ENCODE assay signal across 10 cellular contexts in genomic region chr6:149646599-149646998, GRCh38. TPM values are rescaled to one million over a fixed set of nuclear protein-coding genes. Genes with fewer than 3 reads are reported as not detected.
DNase-seq lines count a peak whose midpoint lies in the region; TF ChIP-seq lines count a peak whose summit lies in the region.
"Had no signal": no experiment of that assay in that cellular context is flagged by ENCODE, and none has a peak within 500 bp of the region (broad histone marks: within the 10 kb centered on the region; RNA-seq: fewer than 3 reads in every experiment).

No MANE protein-coding gene starts in this region.

- H3K27ac ChIP-seq in HUES64 (ENCODE audit: low read depth, low read length) (no peak overlapping the region), muscle layer of duodenum (ENCODE audit: low read length) (no peak overlapping the region), esophagus muscularis mucosa (replicated peaks in 1 of 4) (no peak overlapping the region)
- H3K27ac ChIP-seq: body of pancreas had no signal

- H3K36me3 ChIP-seq in BE2C (no peaks in the 10 kb centered on the region), HUES64 (ENCODE audit: insufficient read depth, low read length) (no peaks in the 10 kb centered on the region), muscle layer of duodenum (ENCODE audit: control insufficient read depth in 1 of 2, insufficient read depth in 2 of 2, low read length in 2 of 2) (no peaks in the 10 kb centered on the region), esophagus muscularis mucosa (no peaks in the 10 kb centered on the region)

- no peaks in the 10 kb centered on the region; the same call in 1 of the 2 replicates for H3K9me3 ChIP-seq in BE2C
- no peaks in the 10 kb centered on the region for H3K9me3 ChIP-seq in HUES64 (ENCODE audit: insufficient read depth, low read depth, low read length)
- H3K9me3 ChIP-seq in muscle layer of duodenum (ENCODE audit: control insufficient read depth in 1 of 2, low read length in 2 of 2): no peaks in the 10 kb centered on the region
- H3K9me3 ChIP-seq in esophagus muscularis mucosa: no peaks in the 10 kb centered on the region
- H3K9me3 ChIP-seq: body of pancreas had no signal

- H3K27me3 Mint-ChIP-seq in MCF 10A (ENCODE audit: insufficient read depth, unreplicated experiment): no peaks in the 10 kb centered on the region
- H3K27me3 Mint-ChIP-seq in CD14-positive monocyte (ENCODE audit: low read depth in 3 of 3): peaks cover 0 to 2% (median 0%) of the 10 kb centered on the region in 3 donors

- H3K27ac Mint-ChIP-seq in MCF 10A (ENCODE audit: low read depth, unreplicated experiment) (peak overlapping the region; percentile 82), CD14-positive monocyte (no peak overlapping the region)

- POLR2A ChIA-PET in MCF 10A (lab: Yijun Ruan, JAX): interaction anchor here (0.7 to 3.6 kb wide), 14 partner anchors 14 to 585 kb away, joined by 3 to 72 read pairs (median 5); partner anchors contain the start of genes GINM1, LATS1, NUP43 and PCMT1

- TF ChIP-seq EP300 in esophagus muscularis mucosa (IDR thresholded peaks at IDR 0.05): no peak

- H3K4me1 ChIP-seq in BE2C: no peaks in the 10 kb centered on the region
- H3K4me1 ChIP-seq in HUES64 (ENCODE audit: insufficient read depth, low read length): peaks cover 9% of the 10 kb centered on the region
- peaks cover 0 to 4% of the 10 kb centered on the region in 2 donors for H3K4me1 ChIP-seq in muscle layer of duodenum (ENCODE audit: control insufficient read depth in 1 of 2, insufficient read depth in 2 of 2, low read length in 2 of 2)
- H3K4me1 ChIP-seq in esophagus muscularis mucosa: peaks cover 5 to 28% (median 22%) of the 10 kb centered on the region in 4 donors

- peak overlapping the region; percentile 85 for H3K4me3 Mint-ChIP-seq in MCF 10A (ENCODE audit: unreplicated experiment)
- H3K4me3 Mint-ChIP-seq in CD14-positive monocyte: no peak overlapping the region

- WGBS in HUES64: 100% methylated on average over 1 of the region's 3 CpGs
- WGBS in esophagus muscularis mucosa: 92% methylated on average over 3 of the region's 3 CpGs

- TF ChIP-seq CTCF in BE2C (IDR thresholded peaks at IDR 0.05; ENCODE audit: low read depth, low read length) (no peak), MCF 10A (IDR thresholded peaks at IDR 0.05; ENCODE audit: unreplicated experiment) (no peak), esophagus muscularis mucosa (IDR thresholded peaks at IDR 0.05) (no peak), CD14-positive monocyte (IDR thresholded peaks at IDR 0.05) (no peak)

- intact Hi-C loops in MCF 10A (cut with micrococcal nuclease) (loop anchor here (5.0 kb wide), 1 partner anchor 99 kb away; the partner anchor contains the start of gene PPIL4), esophagus muscularis mucosa (cut with DNase I) (no loop called here), CD14-positive monocyte (cut with micrococcal nuclease) (no loop called here)

- H3K27me3 ChIP-seq in BE2C (no peaks in the 10 kb centered on the region), HUES64 (ENCODE audit: insufficient read depth, low read length) (peaks cover 8% of the 10 kb centered on the region; the same call in 1 of the 2 replicates), muscle layer of duodenum (ENCODE audit: low read depth, low read length) (no peaks in the 10 kb centered on the region), esophagus muscularis mucosa (no peaks in the 10 kb centered on the region)
- H3K27me3 ChIP-seq: body of pancreas had no signal

- H3K9ac ChIP-seq in HUES64 (ENCODE audit: low read depth, low read length): peak overlapping the region; percentile 32; the same call in 1 of the 2 replicates

- H3K4me1 Mint-ChIP-seq in MCF 10A (ENCODE audit: insufficient read depth, unreplicated experiment): peaks cover 16% of the 10 kb centered on the region
- H3K4me1 Mint-ChIP-seq in CD14-positive monocyte: peaks cover 30% of the 10 kb centered on the region

- H3K4me3 ChIP-seq in BE2C (ENCODE audit: low read depth, low read length): peak overlapping the region; percentile 73
- peak overlapping the region; percentile 86 for H3K4me3 ChIP-seq in HUES64 (ENCODE audit: low read length)
- peak overlapping the region; percentile 9 to 93 for H3K4me3 ChIP-seq in muscle layer of duodenum (ENCODE audit: low read depth in 1 of 2, low read length in 2 of 2)
- H3K4me3 ChIP-seq in esophagus muscularis mucosa: peak overlapping the region in 1 of 4 donors; percentile 93
- H3K4me3 ChIP-seq: body of pancreas had no signal

- no peak for TF ChIP-seq POLR2A in esophagus muscularis mucosa (IDR thresholded peaks at IDR 0.05; ENCODE audit: low read depth)

- CTCF ChIA-PET in MCF 10A (lab: Yijun Ruan, JAX): no interaction called here

- BruUV-seq in MCF 10A (replicated peaks; lab: Mats Ljungman, UMichigan): no TSS peak

- H3K36me3 Mint-ChIP-seq in MCF 10A (ENCODE audit: insufficient read depth, unreplicated experiment) (peaks cover 6% of the 10 kb centered on the region), CD14-positive monocyte (peaks cover 2 to 3% of the 10 kb centered on the region in 2 donors)

- H3K9me3 Mint-ChIP-seq in MCF 10A (ENCODE audit: unreplicated experiment) (no peaks in the 10 kb centered on the region), CD14-positive monocyte (peaks cover 0 to 2% (median 0%) of the 10 kb centered on the region in 7 donors)

- DNase-seq in BE2C (no peak), MCF 10A (ENCODE audit: unreplicated experiment) (no peak), NCI-H446 (lab: John Stamatoyannopoulos, UW) (no peak), esophagus muscularis mucosa (ENCODE audit: extremely low spot score) (no peak), medulla oblongata (ENCODE audit: extremely low spot score) (no peak), CD14-positive monocyte (ENCODE audit: low spot score) (no peak)
- DNase-seq: NCI-H1694 treated with DMSO at 0.1 percent for 48 hours had no signal

RNA-seq across cellular contexts. Expression of gene KATNA1, which starts 1.9 kb away (rescaled TPM):
- polyA plus RNA-seq in BE2C (2012; ENCODE audit: insufficient read depth, insufficient read length, low read depth): 11.4 TPM
- polyA plus RNA-seq in HUES64 (2013, experiment 1 of 2): 15.8 TPM
- polyA plus RNA-seq in HUES64 (2013, experiment 2 of 2): 14.2 TPM
- total RNA-seq in MCF 10A (2022): 23.2 and 25.8 TPM in 2 replicates
- 10 to 100 TPM; 15.8 to 24.5 (median 20.2) TPM for total RNA-seq in esophagus muscularis mucosa
- polyA plus RNA-seq in CD14-positive monocyte: 10 to 100 TPM; 11.4 to 14.5 TPM
